Comparison of ENCODE assay signal across 16 cellular contexts in genomic region chr2:98708396-98709186, GRCh38. TPM values are rescaled to one million over a fixed set of nuclear protein-coding genes. Genes with fewer than 3 reads are reported as not detected.
A peak's percentile ranks its signal among the peaks of the same experiment; 100 is the strongest.
DNase-seq lines count a peak whose midpoint lies in the region; ATAC-seq and TF ChIP-seq lines count a peak whose summit lies in the region.
"Had no signal": no experiment of that assay in that cellular context is flagged by ENCODE, and none has a peak within 500 bp of the region (broad histone marks: within the 10 kb centered on the region; RNA-seq: fewer than 3 reads in every experiment).

No MANE protein-coding gene starts in this region.

- no peaks in the 10 kb centered on the region for H3K27me3 Mint-ChIP-seq in activated CD4-positive, alpha-beta T cell treated with anti-CD3 and anti-CD28 coated beads, Interleukin-2, amount 10 ng/mL, durations not matched to agents 24 days and 14 days
- H3K27me3 Mint-ChIP-seq in IgD-negative memory B cell: no peaks in the 10 kb centered on the region

- ATAC-seq in gastrocnemius medialis: peak; percentile 78 to 90
- no peak for ATAC-seq in PC-3
- ATAC-seq: activated CD4-positive, CD25-positive, alpha-beta regulatory T cell treated with anti-CD3 and anti-CD28 coated beads, Interleukin-2, amount 50 U/mL, for 24 hours; HCT116 had no signal

- peak overlapping the region in 30 of 59 donors; percentile 0 to 48 (median 20) for H3K4me3 ChIP-seq in dorsolateral prefrontal cortex
- H3K4me3 ChIP-seq in gastrocnemius medialis: no peak overlapping the region
- no peak overlapping the region for H3K4me3 ChIP-seq in PC-3 (ENCODE audit: low read length)

- H3K4me3 Mint-ChIP-seq in activated CD4-positive, alpha-beta T cell treated with anti-CD3 and anti-CD28 coated beads, Interleukin-2, amount 10 ng/mL, durations not matched to agents 24 days and 14 days: no peak overlapping the region
- peak overlapping the region in 2 of 4 donors; percentile 23 to 89 for H3K4me3 Mint-ChIP-seq in IgD-negative memory B cell
- H3K4me3 Mint-ChIP-seq: T-helper 1 cell treated with Interleukin-12 subunit alpha and Interleukin-12 subunit beta and Interleukin-4 antibody, amounts not matched to agents 30 μg/mL and 1 μg/mL, for 36 hours had no signal

- peaks cover 26% of the 10 kb centered on the region for H3K36me3 Mint-ChIP-seq in activated CD4-positive, alpha-beta T cell treated with anti-CD3 and anti-CD28 coated beads, Interleukin-2, amount 10 ng/mL, durations not matched to agents 24 days and 14 days (ENCODE audit: low read depth)
- H3K36me3 Mint-ChIP-seq in IgD-negative memory B cell: peaks cover 4% of the 10 kb centered on the region

- TF ChIP-seq POLR2A in gastrocnemius medialis (IDR thresholded peaks at IDR 0.05): no peak

- H3K9me3 ChIP-seq in gastrocnemius medialis (no peaks in the 10 kb centered on the region), PC-3 (ENCODE audit: low read length) (no peaks in the 10 kb centered on the region)

- CTCF ChIA-PET in PC-3 (lab: Charles Lee): no interaction called here

- BruUV-seq in PC-3 (replicated peaks; lab: Mats Ljungman, UMichigan): no TSS peak

- H3K9me2 ChIP-seq in PC-3 (replicated peaks; ENCODE audit: low read length): no peaks in the 10 kb centered on the region

- no peaks in the 10 kb centered on the region for H4K20me1 ChIP-seq in PC-3 (ENCODE audit: low read length)

- no peaks in the 10 kb centered on the region for H3F3A ChIP-seq in PC-3 (ENCODE audit: low read length, unreplicated experiment)

- H3K27me3 ChIP-seq in dorsolateral prefrontal cortex: no peaks in the 10 kb centered on the region
- no peaks in the 10 kb centered on the region for H3K27me3 ChIP-seq in gastrocnemius medialis
- no peaks in the 10 kb centered on the region for H3K27me3 ChIP-seq in PC-3 (ENCODE audit: low read length)

- H2AFZ ChIP-seq in PC-3 (ENCODE audit: low read length): no peak overlapping the region

- H3K4me1 Mint-ChIP-seq in activated CD4-positive, alpha-beta T cell treated with anti-CD3 and anti-CD28 coated beads, Interleukin-2, amount 10 ng/mL, durations not matched to agents 24 days and 14 days: peaks cover 51% of the 10 kb centered on the region
- H3K4me1 Mint-ChIP-seq in IgD-negative memory B cell: peaks cover 42 to 58% (median 45%) of the 10 kb centered on the region in 3 donors

- H3K9me3 Mint-ChIP-seq in activated CD4-positive, alpha-beta T cell treated with anti-CD3 and anti-CD28 coated beads, Interleukin-2, amount 10 ng/mL, durations not matched to agents 24 days and 14 days: no peaks in the 10 kb centered on the region
- no peaks in the 10 kb centered on the region for H3K9me3 Mint-ChIP-seq in IgD-negative memory B cell
- H3K9me3 Mint-ChIP-seq: T-helper 1 cell treated with Interleukin-12 subunit alpha and Interleukin-12 subunit beta and Interleukin-4 antibody, amounts not matched to agents 30 μg/mL and 1 μg/mL, for 36 hours had no signal

- H3K4me2 ChIP-seq in PC-3 (ENCODE audit: low read length): no peak overlapping the region

- TF ChIP-seq CTCF in dorsolateral prefrontal cortex (IDR thresholded peaks at IDR 0.05 in 54 of 56, conservative IDR thresholded peaks at IDR 0.05 in 2 of 56; ENCODE audit: low read depth in 1 of 56, partially characterized antibody in 56 of 56) (no peak), gastrocnemius medialis (IDR thresholded peaks at IDR 0.05 in 4 of 5, conservative IDR thresholded peaks at IDR 0.05 in 1 of 5) (no peak), PC-3 (conservative IDR thresholded peaks at IDR 0.05; ENCODE audit: low read depth, low read length) (no peak), GM10266 (IDR thresholded peaks at IDR 0.05; ENCODE audit: control insufficient read depth, insufficient read depth, low read depth, missing control alignments) (no peak)

- in situ Hi-C loops in gastrocnemius medialis (cut with MboI; ENCODE audit: low sequenced_read_pairs in 4 of 4): no loop called here

- POLR2A ChIA-PET in PC-3 (lab: Charles Lee; ENCODE audit: unreplicated experiment): no interaction called here

- no peak for DNase-seq in activated CD4-positive, alpha-beta T cell treated with anti-CD3 and anti-CD28 coated beads, Interleukin-2, amount 10 ng/mL, durations not matched to agents 24 days and 14 days
- DNase-seq in activated CD4-positive, alpha-beta T cell treated with anti-CD3 and anti-CD28 coated beads for 48 hours: no peak
- DNase-seq in dorsolateral prefrontal cortex: no peak
- no peak for DNase-seq in gastrocnemius medialis
- no peak for DNase-seq in NAMALWA (ENCODE audit: low spot score)
- DNase-seq in PC-3: no peak
- no peak for DNase-seq in GM10266 (ENCODE audit: extremely low spot score)
- DNase-seq: COR-L47; GF-D8; NCI-H2081 treated with DMSO at 0.1 percent for 48 hours; NK-92 treated with Interleukin-12 subunit alpha and Interleukin-12 subunit beta, amount 100 ng/mL, for 24 hours; occipital lobe had no signal

- H3K27ac ChIP-seq in dorsolateral prefrontal cortex (peak overlapping the region in 58 of 59 donors; percentile 10 to 88 (median 66)), gastrocnemius medialis (no peak overlapping the region), PC-3 (ENCODE audit: low read length) (no peak overlapping the region)

- no peak overlapping the region for H3K9ac ChIP-seq in PC-3 (ENCODE audit: low read length)

- H3K36me3 ChIP-seq in gastrocnemius medialis: no peaks in the 10 kb centered on the region
- no peaks in the 10 kb centered on the region for H3K36me3 ChIP-seq in PC-3 (ENCODE audit: low read depth, low read length)

- no peaks in the 10 kb centered on the region for H3K79me2 ChIP-seq in PC-3 (ENCODE audit: low read length)

- peaks cover 0 to 25% of the 10 kb centered on the region in 2 donors for H3K4me1 ChIP-seq in gastrocnemius medialis
- peaks cover 6% of the 10 kb centered on the region for H3K4me1 ChIP-seq in PC-3 (ENCODE audit: insufficient read depth, low read length)

- peak overlapping the region; percentile 54 for H3K27ac Mint-ChIP-seq in activated CD4-positive, alpha-beta T cell treated with anti-CD3 and anti-CD28 coated beads, Interleukin-2, amount 10 ng/mL, durations not matched to agents 24 days and 14 days
- peak overlapping the region in 2 of 3 donors; percentile 50 to 63 for H3K27ac Mint-ChIP-seq in IgD-negative memory B cell
- H3K27ac Mint-ChIP-seq: T-helper 1 cell treated with Interleukin-12 subunit alpha and Interleukin-12 subunit beta and Interleukin-4 antibody, amounts not matched to agents 30 μg/mL and 1 μg/mL, for 36 hours had no signal

- intact Hi-C loops in activated CD4-positive, alpha-beta T cell treated with anti-CD3 and anti-CD28 coated beads, Interleukin-2, amount 10 ng/mL, durations not matched to agents 24 days and 14 days (cut with micrococcal nuclease): no loop called here
- intact Hi-C loops in dorsolateral prefrontal cortex (cut with DNase I): loop anchor here in 1 of 2 donors (10.0 kb wide), 1 partner anchor 54 kb away; no protein-coding TSS in a partner anchor
- intact Hi-C loops in gastrocnemius medialis (cut with DNase I; ENCODE audit: low total_unique reads): no loop called here
- intact Hi-C loops in PC-3 (cut with micrococcal nuclease): no loop called here

RNA-seq across cellular contexts. Expression of gene MGAT4A, which starts 22.3 kb away (rescaled TPM):
- total RNA-seq in activated CD4-positive, alpha-beta T cell treated with anti-CD3 and anti-CD28 coated beads, Interleukin-2, amount 10 ng/mL, durations not matched to agents 24 days and 14 days: 48.8 and 49.2 TPM in 2 replicates
- polyA plus RNA-seq in IgD-negative memory B cell: 54.6 TPM
- total RNA-seq in dorsolateral prefrontal cortex: 10 to 100 TPM; 42.8 to 86.5 (median 65.9) TPM
- total RNA-seq in gastrocnemius medialis: 10 to 100 TPM in 3 of 4 donors, 1 to 10 TPM in 1; 4.2 to 14.1 (median 12.2) TPM
- 1.7 and 6.1 TPM in 2 replicates for total RNA-seq in PC-3 (2014; rRNA removed)

Comparison
In these comparisons a context has a peak if more than half of its experiments do, and no peak if none do; other contexts are left out.
1. H3K27ac ChIP-seq: peak in dorsolateral prefrontal cortex (58 of 59); none in gastrocnemius medialis (0 of 4) and PC-3 (single experiment).
2. H3K4me3 ChIP-seq: peak in dorsolateral prefrontal cortex (30 of 59); none in gastrocnemius medialis (0 of 4) and PC-3 (single experiment).